29 cellular contexts compared by ENCODE assay signal in the genomic region with DNA sequence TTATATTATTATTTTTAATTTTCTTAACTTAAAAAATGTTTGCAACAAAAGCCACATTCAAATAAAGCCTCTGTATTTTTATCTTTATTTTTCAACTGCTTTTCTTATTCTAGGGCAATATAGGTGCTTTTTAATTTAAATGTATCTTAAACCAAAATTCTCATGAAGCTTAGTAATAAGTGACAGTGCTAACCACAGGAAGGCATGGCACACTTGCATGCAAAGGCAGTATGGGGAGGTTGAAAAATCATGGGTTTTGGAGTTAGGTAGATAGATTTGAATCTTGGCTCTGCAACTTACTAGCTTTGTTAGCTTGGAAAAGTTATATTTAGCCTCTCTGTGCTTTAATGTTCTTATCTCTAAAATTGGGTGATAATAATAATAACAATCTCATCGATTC.
DNase-seq lines count a peak whose midpoint lies in the region; ATAC-seq and FAIRE-seq lines count a peak whose summit lies in the region.
"Had no signal": no experiment of that assay in that cellular context is flagged by ENCODE, and none has a peak within 500 bp of the region (broad histone marks: within the 10 kb centered on the region; RNA-seq: fewer than 3 reads in every experiment).

No MANE protein-coding gene starts in this region.

- peaks cover 8% of the 10 kb centered on the region for H3K4me1 Mint-ChIP-seq in activated naive CD8-positive, alpha-beta T cell treated with anti-CD3 and anti-CD28 coated beads, Interleukin-2, amount 50 U/mL, for 24 hours
- H3K4me1 Mint-ChIP-seq: activated CD4-positive, alpha-beta memory T cell treated with anti-CD3 and anti-CD28 coated beads, Interleukin-2, amount 10 ng/mL, durations not matched to agents 7 days and 5 days had no signal

- no peaks in the 10 kb centered on the region for H3K9me3 Mint-ChIP-seq in activated naive CD8-positive, alpha-beta T cell treated with anti-CD3 and anti-CD28 coated beads, Interleukin-2, amount 50 U/mL, for 24 hours
- H3K9me3 Mint-ChIP-seq: activated CD4-positive, alpha-beta memory T cell treated with anti-CD3 and anti-CD28 coated beads, Interleukin-2, amount 10 ng/mL, durations not matched to agents 7 days and 5 days; activated T-helper 2 cell treated with anti-CD3 and anti-CD28 coated beads, Interferon-gamma antibody, Interleukin-2, Interleukin-4, amounts not matched to agents 10 μg/mL and 5 μg/mL and 100 μg/mL, durations not matched to agents 14 hours and 24 hours and 36 hours; natural killer cell treated with Interleukin-12 subunit alpha and Interleukin-12 subunit beta and Interleukin-15 and Interleukin-18, amount 100 ng/mL, for 72 hours; T-helper 1 cell treated with Interleukin-12 subunit alpha and Interleukin-12 subunit beta and Interleukin-4 antibody, amounts not matched to agents 30 μg/mL and 1 μg/mL, for 36 hours had no signal

- H3K27ac Mint-ChIP-seq in activated naive CD8-positive, alpha-beta T cell treated with anti-CD3 and anti-CD28 coated beads, Interleukin-2, amount 50 U/mL, for 24 hours = no peak overlapping the region
- H3K27ac Mint-ChIP-seq: activated CD4-positive, alpha-beta memory T cell treated with anti-CD3 and anti-CD28 coated beads, Interleukin-2, amount 10 ng/mL, durations not matched to agents 7 days and 5 days; activated naive CD4-positive, alpha-beta T cell treated with anti-CD3 and anti-CD28 coated beads, Interleukin-2, amount 50 U/mL, for 72 hours; activated T-helper 2 cell treated with anti-CD3 and anti-CD28 coated beads, Interferon-gamma antibody, Interleukin-2, Interleukin-4, amounts not matched to agents 10 μg/mL and 5 μg/mL and 100 μg/mL, durations not matched to agents 14 hours and 24 hours and 36 hours; effector memory CD8-positive, alpha-beta T cell; natural killer cell treated with Interleukin-12 subunit alpha and Interleukin-12 subunit beta and Interleukin-15 and Interleukin-18, amount 100 ng/mL, for 72 hours; T-helper 1 cell treated with Interleukin-12 subunit alpha and Interleukin-12 subunit beta and Interleukin-4 antibody, amounts not matched to agents 30 μg/mL and 1 μg/mL, for 36 hours had no signal

- FAIRE-seq in HTR-8/SVneo (lab: Jason Lieb, UNC) = no peak
- FAIRE-seq: G401.6 had no signal

- no peak overlapping the region for H3K4me3 Mint-ChIP-seq in activated naive CD8-positive, alpha-beta T cell treated with anti-CD3 and anti-CD28 coated beads, Interleukin-2, amount 50 U/mL, for 24 hours
- H3K4me3 Mint-ChIP-seq: activated CD4-positive, alpha-beta memory T cell treated with anti-CD3 and anti-CD28 coated beads, Interleukin-2, amount 10 ng/mL, durations not matched to agents 7 days and 5 days; effector memory CD8-positive, alpha-beta T cell; natural killer cell treated with Interleukin-12 subunit alpha and Interleukin-12 subunit beta and Interleukin-15 and Interleukin-18, amount 100 ng/mL, for 72 hours; T-helper 1 cell treated with Interleukin-12 subunit alpha and Interleukin-12 subunit beta and Interleukin-4 antibody, amounts not matched to agents 30 μg/mL and 1 μg/mL, for 36 hours had no signal

- H3K36me3 Mint-ChIP-seq in activated naive CD8-positive, alpha-beta T cell treated with anti-CD3 and anti-CD28 coated beads, Interleukin-2, amount 50 U/mL, for 24 hours (ENCODE audit: low read depth) = no peaks in the 10 kb centered on the region
- H3K36me3 Mint-ChIP-seq: activated naive CD4-positive, alpha-beta T cell treated with anti-CD3 and anti-CD28 coated beads, Interleukin-2, amount 50 U/mL, for 72 hours; natural killer cell treated with Interleukin-12 subunit alpha and Interleukin-12 subunit beta and Interleukin-15 and Interleukin-18, amount 100 ng/mL, for 72 hours had no signal

- H3K27me3 Mint-ChIP-seq in activated naive CD8-positive, alpha-beta T cell treated with anti-CD3 and anti-CD28 coated beads, Interleukin-2, amount 50 U/mL, for 24 hours = peaks cover 15% of the 10 kb centered on the region

- ATAC-seq in GM18858 (IDR thresholded peaks at IDR 0.05; ENCODE audit: unreplicated experiment) = peak; percentile 50
- ATAC-seq in GM21367 (IDR thresholded peaks at IDR 0.05; ENCODE audit: unreplicated experiment) = peak; percentile 39
- ATAC-seq in HG03060 (IDR thresholded peaks at IDR 0.05; ENCODE audit: low read depth, unreplicated experiment) = peak; percentile 33
- ATAC-seq in HG03469 (IDR thresholded peaks at IDR 0.05; ENCODE audit: unreplicated experiment) = peak; percentile 77
- ATAC-seq in activated naive CD8-positive, alpha-beta T cell treated with anti-CD3 and anti-CD28 coated beads, Interleukin-2, amount 50 U/mL, for 24 hours = no peak
- ATAC-seq: activated naive CD4-positive, alpha-beta T cell treated with anti-CD3 and anti-CD28 coated beads, Interleukin-2, amount 50 U/mL, for 72 hours; effector memory CD8-positive, alpha-beta T cell; heart right ventricle; mucosa of descending colon; natural killer cell treated with Interleukin-12 subunit alpha and Interleukin-12 subunit beta and Interleukin-15 and Interleukin-18, amount 100 ng/mL, for 72 hours; upper lobe of right lung had no signal

- DNase-seq in HTR-8/SVneo (ENCODE audit: insufficient read length, low spot score) (no peak), activated T-cell treated with anti-CD3 and anti-CD28 coated beads for 4 hours (no peak), NCI-H1105 (lab: John Stamatoyannopoulos, UW) (no peak)
- DNase-seq in activated naive CD8-positive, alpha-beta T cell treated with anti-CD3 and anti-CD28 coated beads, Interleukin-2, amount 50 U/mL, for 24 hours = no peak
- DNase-seq: ACHN; activated CD4-positive, alpha-beta memory T cell treated with anti-CD3 and anti-CD28 coated beads, Interleukin-2, amount 10 ng/mL, durations not matched to agents 7 days and 5 days; activated CD4-positive, CD25-positive, alpha-beta regulatory T cell treated with anti-CD3 and anti-CD28 coated beads, Interleukin-2, amount 50 U/mL, for 72 hours; activated CD8-positive, alpha-beta memory T cell treated with anti-CD3 and anti-CD28 coated beads, Interleukin-2, amount 50 U/mL, for 48 hours; anterior cingulate cortex; caudate nucleus; cortex of kidney; effector memory CD8-positive, alpha-beta T cell; heart right ventricle; MG63; mucosa of descending colon; NCI-H1417 treated with DMSO at 0.1 percent for 48 hours; NCI-H774; stimulated activated CD4-positive, alpha-beta T cell treated with anti-CD3 and anti-CD28 coated beads, Interleukin-15, amount 100 ng/mL, for 24 hours; stimulated activated naive CD4-positive, alpha-beta T cell; upper lobe of right lung had no signal
